Comparison of ENCODE assay signal across 18 cellular contexts in genomic region chr6:56853541-56853940, GRCh38.
"Had no signal": no experiment of that assay in that cellular context is flagged by ENCODE, and none has a peak within 500 bp of the region (broad histone marks: within the 10 kb centered on the region; RNA-seq: fewer than 3 reads in every experiment).

No MANE protein-coding gene starts in this region.

- H3K4me1 ChIP-seq: parathyroid adenoma had no signal

- H3K79me2 ChIP-seq: parathyroid adenoma had no signal

- H3K27ac Mint-ChIP-seq: activated B cell treated with CpG ODN at 0.5 μM for 24 hours; activated CD4-positive, alpha-beta memory T cell treated with anti-CD3 and anti-CD28 coated beads for 36 hours; activated CD8-positive, alpha-beta memory T cell treated with anti-CD3 and anti-CD28 coated beads, Interleukin-2, amount 10 ng/mL, durations not matched to agents 7 days and 5 days; activated naive CD8-positive, alpha-beta T cell treated with anti-CD3 and anti-CD28 coated beads, Interleukin-2, amount 10 ng/mL, durations not matched to agents 7 days and 5 days; immature natural killer cell; naive thymus-derived CD4-positive, alpha-beta T cell; stimulated activated naive B cell treated with anti-CD40 and anti-IgM and Interleukin-4, amounts not matched to agents 10 μg/mL and 1 μg/mL and 100 μg/mL, for 72 hours had no signal

- H3K9me3 Mint-ChIP-seq: activated B cell treated with CpG ODN at 0.5 μM for 24 hours; activated CD4-positive, alpha-beta memory T cell treated with anti-CD3 and anti-CD28 coated beads for 36 hours; activated naive CD8-positive, alpha-beta T cell treated with anti-CD3 and anti-CD28 coated beads, Interleukin-2, amount 10 ng/mL, durations not matched to agents 7 days and 5 days; immature natural killer cell; naive thymus-derived CD4-positive, alpha-beta T cell; stimulated activated naive B cell treated with anti-CD40 and anti-IgM and Interleukin-4, amounts not matched to agents 10 μg/mL and 1 μg/mL and 100 μg/mL, for 72 hours had no signal

- H3K36me3 Mint-ChIP-seq: activated CD4-positive, alpha-beta memory T cell treated with anti-CD3 and anti-CD28 coated beads for 36 hours; activated CD8-positive, alpha-beta memory T cell treated with anti-CD3 and anti-CD28 coated beads, Interleukin-2, amount 10 ng/mL, durations not matched to agents 7 days and 5 days; activated naive CD8-positive, alpha-beta T cell treated with anti-CD3 and anti-CD28 coated beads, Interleukin-2, amount 10 ng/mL, durations not matched to agents 7 days and 5 days; immature natural killer cell; naive thymus-derived CD4-positive, alpha-beta T cell; stimulated activated naive B cell treated with anti-CD40 and anti-IgM and Interleukin-4, amounts not matched to agents 10 μg/mL and 1 μg/mL and 100 μg/mL, for 72 hours had no signal

- H2AFZ ChIP-seq: parathyroid adenoma had no signal

- H3K27me3 ChIP-seq: brain microvascular endothelial cell, gastroesophageal sphincter, sigmoid colon had no signal

- DNase-seq: activated B cell treated with CpG ODN at 0.5 μM for 24 hours; activated CD4-positive, alpha-beta memory T cell treated with anti-CD3 and anti-CD28 coated beads for 36 hours; activated CD4-positive, alpha-beta T cell treated with anti-CD3 and anti-CD28 coated beads for 4 hours; activated CD8-positive, alpha-beta memory T cell treated with anti-CD3 and anti-CD28 coated beads, Interleukin-2, amount 10 ng/mL, durations not matched to agents 7 days and 5 days; activated naive CD4-positive, alpha-beta T cell treated with Interleukin-2 at 50 U/mL for 16 hours; activated naive CD8-positive, alpha-beta T cell treated with anti-CD3 and anti-CD28 coated beads, Interleukin-2, amount 10 ng/mL, durations not matched to agents 7 days and 5 days; brain microvascular endothelial cell; central memory CD4-positive, alpha-beta T cell; immature natural killer cell; naive thymus-derived CD4-positive, alpha-beta T cell; sigmoid colon; spleen; stimulated activated naive B cell treated with anti-CD40 and anti-IgM and Interleukin-4, amounts not matched to agents 10 μg/mL and 1 μg/mL and 100 μg/mL, for 72 hours; SW 1271; T-helper 2 cell had no signal

- H3K36me3 ChIP-seq: brain microvascular endothelial cell, gastroesophageal sphincter, neutrophil, sigmoid colon, spleen had no signal

- H3K27ac ChIP-seq: brain microvascular endothelial cell, gastroesophageal sphincter, neutrophil, parathyroid adenoma, sigmoid colon, spleen had no signal

- H3K4me3 Mint-ChIP-seq: activated B cell treated with CpG ODN at 0.5 μM for 24 hours; activated CD4-positive, alpha-beta memory T cell treated with anti-CD3 and anti-CD28 coated beads for 36 hours; activated CD8-positive, alpha-beta memory T cell treated with anti-CD3 and anti-CD28 coated beads, Interleukin-2, amount 10 ng/mL, durations not matched to agents 7 days and 5 days; activated naive CD8-positive, alpha-beta T cell treated with anti-CD3 and anti-CD28 coated beads, Interleukin-2, amount 10 ng/mL, durations not matched to agents 7 days and 5 days; immature natural killer cell; naive thymus-derived CD4-positive, alpha-beta T cell; stimulated activated naive B cell treated with anti-CD40 and anti-IgM and Interleukin-4, amounts not matched to agents 10 μg/mL and 1 μg/mL and 100 μg/mL, for 72 hours had no signal

- H3K9me3 ChIP-seq: gastroesophageal sphincter, neutrophil, sigmoid colon, spleen had no signal

- H3K4me3 ChIP-seq: gastroesophageal sphincter, sigmoid colon, spleen had no signal

- H3K9ac ChIP-seq: parathyroid adenoma had no signal
